9 cellular contexts compared by ENCODE assay signal in the genomic region with DNA sequence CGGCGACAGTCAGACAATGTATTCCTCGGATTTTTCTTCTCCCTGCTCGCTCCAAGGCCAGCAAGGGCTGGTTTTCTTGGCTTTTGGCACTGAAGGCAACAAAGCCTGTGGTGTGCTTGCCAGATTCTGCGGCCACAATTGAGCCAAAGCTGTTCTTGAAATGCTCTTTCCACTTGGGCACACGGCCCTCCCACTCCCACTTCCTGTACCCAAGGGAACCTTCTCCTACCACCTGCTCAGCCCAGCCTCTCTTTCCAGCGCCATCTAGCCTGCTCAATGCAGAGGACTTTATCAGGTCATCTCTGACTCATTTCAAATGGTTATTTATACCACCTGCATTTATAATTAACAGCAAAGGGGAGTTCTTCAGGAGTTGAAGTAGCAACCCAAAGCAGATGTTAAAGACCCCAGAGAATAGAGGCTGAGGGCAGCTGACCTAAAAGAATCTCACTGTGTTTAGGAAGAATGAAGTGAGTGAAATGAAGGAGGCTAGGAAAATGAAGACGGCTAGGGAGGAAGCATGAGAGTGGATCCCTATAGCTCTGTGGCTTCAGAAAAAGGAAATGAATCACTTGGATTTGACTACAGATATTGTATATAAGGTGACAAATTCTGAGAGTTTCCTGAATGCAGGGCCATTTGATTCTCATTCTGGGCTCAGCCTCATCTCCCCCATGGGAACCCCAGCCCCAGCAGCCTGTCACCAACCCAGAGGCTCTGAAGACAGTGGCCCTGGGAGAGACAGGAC.
DNase-seq lines count a peak whose midpoint lies in the region; ATAC-seq, FAIRE-seq and TF ChIP-seq lines count a peak whose summit lies in the region.
"Had no signal": no experiment of that assay in that cellular context is flagged by ENCODE, and none has a peak within 500 bp of the region (broad histone marks: within the 10 kb centered on the region; RNA-seq: fewer than 3 reads in every experiment).

No MANE protein-coding gene starts in this region.

- no peak overlapping the region for H3K18ac ChIP-seq in neuronal stem cell (ENCODE audit: low read length)

- H3K9me3 ChIP-seq in esophagus muscularis mucosa = no peaks in the 10 kb centered on the region
- no peaks in the 10 kb centered on the region for H3K9me3 ChIP-seq in neuronal stem cell (replicated peaks in 1 of 2; ENCODE audit: control insufficient read depth in 2 of 2, insufficient read depth in 1 of 2, low read depth in 1 of 2, low read length in 2 of 2)

- H3K14ac ChIP-seq in neuronal stem cell (ENCODE audit: low read length) = no peak overlapping the region

- peak; percentile 74 to 80 for ATAC-seq in activated naive CD4-positive, alpha-beta T cell treated with anti-CD3 and anti-CD28 coated beads, Interleukin-2, amount 50 U/mL, for 72 hours
- peak; percentile 73 for ATAC-seq in HG02973 (IDR thresholded peaks at IDR 0.05; ENCODE audit: unreplicated experiment)

- no peaks in the 10 kb centered on the region for H3K9me3 Mint-ChIP-seq in activated naive CD4-positive, alpha-beta T cell treated with anti-CD3 and anti-CD28 coated beads, Interleukin-2, amount 50 U/mL, for 72 hours

- H3K4me1 ChIP-seq in esophagus muscularis mucosa (peaks cover 10 to 26% (median 15%) of the 10 kb centered on the region in 4 donors), neuronal stem cell (ENCODE audit: control insufficient read depth in 2 of 2, insufficient read depth in 1 of 2, low read depth in 1 of 2, low read length in 2 of 2) (peaks cover 12 to 13% of the 10 kb centered on the region in 2 donors)

- intact Hi-C loops in esophagus muscularis mucosa (cut with DNase I) = no loop called here

- no peak overlapping the region for H2BK15ac ChIP-seq in neuronal stem cell (ENCODE audit: low read length)

- no peaks in the 10 kb centered on the region for H3K79me1 ChIP-seq in neuronal stem cell (ENCODE audit: low read depth, low read length)

- no peak overlapping the region for H3K27ac Mint-ChIP-seq in activated naive CD4-positive, alpha-beta T cell treated with anti-CD3 and anti-CD28 coated beads, Interleukin-2, amount 50 U/mL, for 72 hours

- H3K27me3 ChIP-seq in esophagus muscularis mucosa = no peaks in the 10 kb centered on the region
- H3K27me3 ChIP-seq in neuronal stem cell (ENCODE audit: control insufficient read depth in 3 of 3, insufficient read depth in 3 of 3, low read depth in 1 of 3, low read length in 3 of 3) = no peaks in the 10 kb centered on the region

- H2BK12ac ChIP-seq in neuronal stem cell (ENCODE audit: low read length) = no peak overlapping the region

- no peak for TF ChIP-seq EP300 in esophagus muscularis mucosa (IDR thresholded peaks at IDR 0.05)

- H3K4ac ChIP-seq in neuronal stem cell (ENCODE audit: low read length) = no peak overlapping the region

- H3K27ac ChIP-seq in esophagus muscularis mucosa (replicated peaks in 1 of 4) = no peak overlapping the region
- no peak overlapping the region for H3K27ac ChIP-seq in neuronal stem cell (replicated peaks; ENCODE audit: low read length)

- H3K9ac ChIP-seq in neuronal stem cell (ENCODE audit: low read depth, low read length, poor library complexity) = no peak overlapping the region

- H3K36me3 ChIP-seq in esophagus muscularis mucosa (no peaks in the 10 kb centered on the region), neuronal stem cell (replicated peaks in 1 of 2; ENCODE audit: control insufficient read depth in 2 of 2, insufficient read depth in 2 of 2, low read length in 2 of 2) (no peaks in the 10 kb centered on the region)

- TF ChIP-seq CTCF in esophagus muscularis mucosa (IDR thresholded peaks at IDR 0.05) (no peak), D721Med (IDR thresholded peaks at IDR 0.05; ENCODE audit: insufficient read depth, missing control alignments) (no peak)

- H2BK5ac ChIP-seq in neuronal stem cell (ENCODE audit: low read length) = no peak overlapping the region

- no peak overlapping the region for H4K91ac ChIP-seq in neuronal stem cell (ENCODE audit: low read depth, low read length, poor library complexity)

- TF ChIP-seq POLR2A in esophagus muscularis mucosa (IDR thresholded peaks at IDR 0.05; ENCODE audit: low read depth) = no peak

- no peak for DNase-seq in activated naive CD4-positive, alpha-beta T cell treated with anti-CD3 and anti-CD28 coated beads, Interleukin-2, amount 50 U/mL, for 72 hours (ENCODE audit: low spot score in 2 of 2)
- DNase-seq in activated naive CD4-positive, alpha-beta T cell treated with anti-CD3 and anti-CD28 coated beads, Interleukin-2, amount 50 U/mL, for 16 hours = no peak
- DNase-seq in NCI-H446 treated with DMSO at 0.1 percent for 48 hours (lab: John Stamatoyannopoulos, UW) = peak; percentile 88
- DNase-seq in esophagus muscularis mucosa (ENCODE audit: extremely low spot score) = peak; percentile 86
- DNase-seq in D721Med (ENCODE audit: insufficient read length, low spot score) = no peak
- no peak for DNase-seq in GDM1 (lab: John Stamatoyannopoulos, UW)
- DNase-seq in neuronal stem cell (ENCODE audit: low spot score) = no peak

- H2AK5ac ChIP-seq in neuronal stem cell (ENCODE audit: low read depth, low read length) = no peak overlapping the region

- H3K4me2 ChIP-seq in neuronal stem cell (ENCODE audit: insufficient read depth, low read length, poor library complexity, severe bottlenecking) = no peak overlapping the region

- H3K4me3 ChIP-seq in esophagus muscularis mucosa (no peak overlapping the region), neuronal stem cell (ENCODE audit: low read length in 2 of 2) (no peak overlapping the region)
- H3K4me3 ChIP-seq: lung had no signal

- 61% methylated on average over 8 of the region's 8 CpGs for WGBS in esophagus muscularis mucosa
- WGBS in neuronal stem cell (ENCODE audit: extremely low coverage in 2 of 2, insufficient read length in 2 of 2, insufficient replicate concordance in 1 of 2), 2 donors = no CpG with 5 or more reads among the region's 8 CpGs

- no peak overlapping the region for H2AFZ ChIP-seq in neuronal stem cell (ENCODE audit: low read length)

- no peak overlapping the region for H4K8ac ChIP-seq in neuronal stem cell (ENCODE audit: low read depth, low read length)

- no peak overlapping the region for H2BK120ac ChIP-seq in neuronal stem cell (ENCODE audit: low read depth, low read length)

- no peak overlapping the region for H3K23ac ChIP-seq in neuronal stem cell (ENCODE audit: low read depth, low read length, poor library complexity)

- H3K36me3 Mint-ChIP-seq in activated naive CD4-positive, alpha-beta T cell treated with anti-CD3 and anti-CD28 coated beads, Interleukin-2, amount 50 U/mL, for 72 hours = no peaks in the 10 kb centered on the region

- no peak for FAIRE-seq in D721Med (lab: Jason Lieb, UNC)

Comparison
In these comparisons a context has a peak if more than half of its experiments do, and no peak if none do; other contexts are left out.
1. DNase-seq: peak in NCI-H446 treated with DMSO at 0.1 percent for 48 hours (single experiment) and esophagus muscularis mucosa (single experiment); none in activated naive CD4-positive, alpha-beta T cell treated with anti-CD3 and anti-CD28 coated beads, Interleukin-2, amount 50 U/mL, for 72 hours (0 of 2), activated naive CD4-positive, alpha-beta T cell treated with anti-CD3 and anti-CD28 coated beads, Interleukin-2, amount 50 U/mL, for 16 hours (single experiment), D721Med (single experiment), GDM1 (single experiment) and neuronal stem cell (single experiment).